ENCODE assay signal across 18 cellular contexts in the genomic region with DNA sequence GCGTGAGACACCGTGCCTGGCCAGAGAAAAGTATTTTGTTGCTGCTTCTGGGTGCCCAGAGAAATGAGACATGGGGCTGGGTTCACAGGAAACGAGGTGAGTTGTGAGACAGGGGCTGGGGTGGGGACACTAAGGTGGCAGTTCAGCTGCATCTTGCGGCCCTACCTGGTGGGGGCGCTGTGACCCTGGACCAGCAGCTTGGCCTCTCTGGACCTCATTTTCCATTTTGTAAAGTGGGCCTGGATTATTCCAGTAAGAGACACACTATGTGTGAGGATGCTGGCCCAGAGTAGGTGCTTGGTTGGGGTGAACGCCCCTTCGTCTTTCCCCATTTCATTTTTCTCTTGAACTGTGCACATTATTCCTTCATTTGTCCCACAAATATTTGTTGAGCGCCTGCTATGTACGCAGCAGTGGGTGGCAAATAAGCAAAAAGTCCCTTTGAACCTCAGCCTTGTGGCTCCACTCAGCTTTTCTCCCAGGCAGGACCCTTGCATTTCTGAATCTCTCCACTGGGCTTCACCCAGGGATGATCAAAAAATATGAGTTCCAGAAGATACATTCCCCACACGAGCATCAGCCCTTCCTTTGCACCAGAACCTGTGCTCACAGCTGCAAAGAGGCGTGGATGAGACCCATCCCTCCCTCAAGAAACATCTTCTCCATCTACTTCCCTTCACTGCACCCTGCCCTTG. TPM values are rescaled to one million over a fixed set of nuclear protein-coding genes. Genes with fewer than 3 reads are reported as not detected.
DNase-seq lines count a peak whose midpoint lies in the region; ATAC-seq and TF ChIP-seq lines count a peak whose summit lies in the region.
"Had no signal": no experiment of that assay in that cellular context is flagged by ENCODE, and none has a peak within 500 bp of the region (broad histone marks: within the 10 kb centered on the region; RNA-seq: fewer than 3 reads in every experiment).

No MANE protein-coding gene starts in this region.

- H3K4me3 Mint-ChIP-seq in CD8-positive, alpha-beta T cell: no peak overlapping the region
- H3K4me3 Mint-ChIP-seq: CD4-positive, alpha-beta T cell; H9; neural crest cell had no signal

- H3K36me3 ChIP-seq in CD8-positive, alpha-beta T cell (ENCODE audit: insufficient read depth, low read length): no peaks in the 10 kb centered on the region
- H3K36me3 ChIP-seq in PC-9 (ENCODE audit: low read depth): no peaks in the 10 kb centered on the region
- H3K36me3 ChIP-seq: left ventricle myocardium inferior had no signal

- no peaks in the 10 kb centered on the region for H3K27me3 Mint-ChIP-seq in CD8-positive, alpha-beta T cell (ENCODE audit: low read depth)
- H3K27me3 Mint-ChIP-seq: CD4-positive, alpha-beta T cell had no signal

- H3K27ac Mint-ChIP-seq in CD8-positive, alpha-beta T cell: peak overlapping the region; percentile 46
- H3K27ac Mint-ChIP-seq: CD4-positive, alpha-beta T cell; H9 had no signal

- no peaks in the 10 kb centered on the region for H3K9me3 ChIP-seq in CD8-positive, alpha-beta T cell (ENCODE audit: low read length)
- no peaks in the 10 kb centered on the region for H3K9me3 ChIP-seq in PC-9 (ENCODE audit: insufficient read depth, low read depth)
- H3K9me3 ChIP-seq: left ventricle myocardium inferior had no signal

- POLR2A ChIA-PET in CD8-positive, alpha-beta T cell (lab: Charles Lee): no interaction called here
- POLR2A ChIA-PET in PC-9 (lab: Charles Lee; ENCODE audit: unreplicated experiment): no interaction called here

- DNase-seq in CD8-positive, alpha-beta T cell: peak in 1 of 7 experiments; percentile 13
- DNase-seq in GM12864 (ENCODE audit: low read depth) (no peak), PC-9 (no peak), epithelial cell of proximal tubule (ENCODE audit: low read depth) (no peak), LoVo (ENCODE audit: low spot score) (no peak), DMS53 treated with DMSO at 0.1 percent for 48 hours (lab: John Stamatoyannopoulos, UW; ENCODE audit: unreplicated experiment) (no peak), globus pallidus (ENCODE audit: low spot score) (no peak)
- DNase-seq: CD4-positive, alpha-beta T cell; dorsolateral prefrontal cortex; H9; left ventricle myocardium inferior; NCI-H2081; NCI-H748 treated with DMSO at 0.1 percent for 48 hours; SHP77 treated with DMSO at 0.1 percent for 48 hours had no signal

- H2AFZ ChIP-seq in PC-9: no peak overlapping the region

- no peak for TF ChIP-seq CTCF in CD8-positive, alpha-beta T cell (IDR thresholded peaks at IDR 0.05)
- TF ChIP-seq CTCF in GM12864 (IDR thresholded peaks at IDR 0.05; ENCODE audit: low read depth, low read length, missing control alignments): peak; percentile 40
- TF ChIP-seq CTCF in PC-9 (conservative IDR thresholded peaks at IDR 0.05): peak; percentile 59
- TF ChIP-seq CTCF in epithelial cell of proximal tubule (conservative IDR thresholded peaks at IDR 0.05; ENCODE audit: low read depth, low read length): peak; percentile 34

- BruUV-seq in PC-9 (replicated peaks; lab: Mats Ljungman, UMichigan): no TSS peak

- H3K36me3 Mint-ChIP-seq in CD8-positive, alpha-beta T cell: no peaks in the 10 kb centered on the region

- H3K27me3 ChIP-seq in CD8-positive, alpha-beta T cell (ENCODE audit: insufficient read depth, low read length): no peaks in the 10 kb centered on the region
- no peaks in the 10 kb centered on the region for H3K27me3 ChIP-seq in PC-9 (ENCODE audit: insufficient read depth, low read depth)

- peaks cover 41% of the 10 kb centered on the region for H3K4me1 ChIP-seq in CD8-positive, alpha-beta T cell (ENCODE audit: insufficient read depth, low read length)
- H3K4me1 ChIP-seq in PC-9 (replicated peaks; ENCODE audit: insufficient read depth): peaks cover 11% of the 10 kb centered on the region
- H3K4me1 ChIP-seq: left ventricle myocardium inferior had no signal

- no peak for ATAC-seq in CD8-positive, alpha-beta T cell
- ATAC-seq in HG03571 (IDR thresholded peaks at IDR 0.05; ENCODE audit: unreplicated experiment): no peak

- H3F3A ChIP-seq in PC-9 (ENCODE audit: insufficient read depth, low read depth): peaks cover 21% of the 10 kb centered on the region

- H3K4me2 ChIP-seq in PC-9: no peak overlapping the region
- H3K4me2 ChIP-seq: KMS-11 had no signal

- peaks cover 55% of the 10 kb centered on the region for H3K4me1 Mint-ChIP-seq in CD8-positive, alpha-beta T cell (ENCODE audit: low read depth)
- H3K4me1 Mint-ChIP-seq: H9, neural crest cell had no signal

- no peaks in the 10 kb centered on the region for H3K9me2 ChIP-seq in PC-9 (ENCODE audit: insufficient read depth)

- H3K27ac ChIP-seq in CD8-positive, alpha-beta T cell (ENCODE audit: low read depth, low read length): no peak overlapping the region
- H3K27ac ChIP-seq in PC-9: no peak overlapping the region
- H3K27ac ChIP-seq: dorsolateral prefrontal cortex, KMS-11, left ventricle myocardium inferior had no signal

- no peaks in the 10 kb centered on the region for H3K79me2 ChIP-seq in PC-9 (ENCODE audit: low read depth)

- intact Hi-C loops in CD8-positive, alpha-beta T cell (cut with DNase I, micrococcal nuclease): loop anchor here in 1 of 2 experiments (5.0 kb wide), 1 partner anchor 1405 kb away; the partner anchor contains the start of gene NR2F6
- intact Hi-C loops in PC-9 (cut with micrococcal nuclease; ENCODE audit: unreplicated experiment): no loop called here

- CTCF ChIA-PET in CD8-positive, alpha-beta T cell (lab: Charles Lee): interaction anchor here (0.6 to 1.3 kb wide), 2 partner anchors 269 to 1236 kb away, joined by 3 read pairs; no protein-coding TSS in a partner anchor
- CTCF ChIA-PET in PC-9 (lab: Charles Lee): no interaction called here

- no peaks in the 10 kb centered on the region for H3K9me3 Mint-ChIP-seq in CD8-positive, alpha-beta T cell
- H3K9me3 Mint-ChIP-seq: CD4-positive, alpha-beta T cell had no signal

- no peaks in the 10 kb centered on the region for H4K20me1 ChIP-seq in PC-9 (ENCODE audit: insufficient read depth)

- H3K4me3 ChIP-seq in CD8-positive, alpha-beta T cell (ENCODE audit: low read depth, low read length): no peak overlapping the region
- no peak overlapping the region for H3K4me3 ChIP-seq in GM12864 (ENCODE audit: low read depth, low read length)
- H3K4me3 ChIP-seq in PC-9: no peak overlapping the region
- H3K4me3 ChIP-seq in epithelial cell of proximal tubule (ENCODE audit: low read depth, low read length): no peak overlapping the region
- H3K4me3 ChIP-seq: dorsolateral prefrontal cortex, left ventricle myocardium inferior had no signal

RNA-seq across cellular contexts. Expression of gene OR10H1, which starts 26.6 kb away (rescaled TPM):
- total RNA-seq in CD8-positive, alpha-beta T cell: not detected
- total RNA-seq in PC-9 (2021): 0.20 TPM in 1 of 2 replicates, not detected in the other
- total RNA-seq in epithelial cell of proximal tubule: not detected in 2 replicates
- total RNA-seq: fibroblast of lung, H9, left ventricle myocardium inferior, neural crest cell had no signal

RNA-seq across cellular contexts. Expression of gene OR10H5, which starts 54.6 kb away (rescaled TPM):
- not detected for total RNA-seq in CD8-positive, alpha-beta T cell
- total RNA-seq in PC-9 (2021): not detected in 2 replicates
- total RNA-seq in epithelial cell of proximal tubule: not detected in 2 replicates
- total RNA-seq: CD4-positive, alpha-beta T cell; fibroblast of lung; H9; left ventricle myocardium inferior; neural crest cell had no signal

RNA-seq across cellular contexts. Expression of gene CYP4F2, which starts 55.9 kb away (rescaled TPM):
- not detected for total RNA-seq in CD8-positive, alpha-beta T cell
- total RNA-seq in PC-9 (2021) (0.31 and 1.1 TPM in 2 replicates), epithelial cell of proximal tubule (not detected in 2 replicates)
- total RNA-seq: CD4-positive, alpha-beta T cell; fibroblast of lung; H9; left ventricle myocardium inferior; neural crest cell had no signal
